Comparison of ENCODE assay signal across 24 cellular contexts in the genomic region with DNA sequence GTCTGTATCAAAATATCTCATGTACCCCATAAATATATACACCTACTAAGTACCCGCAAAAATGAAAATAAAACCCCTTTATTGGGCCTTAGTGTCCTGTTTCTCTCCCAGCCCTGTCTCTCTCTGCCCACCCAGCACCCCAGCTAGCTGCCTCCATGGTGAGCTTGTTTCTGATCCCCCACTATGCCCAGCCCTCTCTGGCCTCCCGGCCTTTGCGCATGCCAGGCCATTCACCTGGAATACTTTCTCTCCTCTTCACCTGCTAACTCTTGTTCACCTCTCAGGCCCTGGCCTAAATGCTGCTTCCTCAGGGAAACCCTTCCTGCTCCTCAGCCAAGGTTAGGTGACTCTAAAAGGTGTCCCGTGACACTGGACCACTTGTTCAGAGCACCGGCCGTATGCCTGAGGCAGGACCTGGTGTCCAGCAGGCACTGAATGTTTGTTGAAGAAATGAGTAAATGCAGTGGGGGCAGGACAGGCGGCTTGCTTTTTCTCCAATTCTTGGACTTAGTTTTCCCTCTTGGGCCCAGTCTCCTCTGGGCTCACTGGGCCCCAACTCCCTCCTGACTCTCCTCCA. TPM values are rescaled to one million over a fixed set of nuclear protein-coding genes. Genes with fewer than 3 reads are reported as not detected.
"Had no signal": no experiment of that assay in that cellular context is flagged by ENCODE, and none has a peak within 500 bp of the region (broad histone marks: within the 10 kb centered on the region; RNA-seq: fewer than 3 reads in every experiment).

No MANE protein-coding gene starts in this region.

- H3K4me1 Mint-ChIP-seq: stimulated activated memory B cell treated with anti-CD40 and anti-IgM and Interleukin-4, amounts not matched to agents 10 μg/mL and 1 μg/mL and 100 μg/mL, for 72 hours had no signal

- DNase-seq: effector memory CD8-positive, alpha-beta T cell; heart right ventricle; hypothalamus; islet precursor cell; mesenchymal stem cell; midbrain; nephron progenitor cell; small intestine; stimulated activated CD4-positive, alpha-beta T cell treated with anti-CD3 and anti-CD28 coated beads, Interleukin-2, amount 100 ng/mL, for 48 hours; stimulated activated CD8-positive, alpha-beta memory T cell treated with anti-CD3 and anti-CD28 coated beads, Interleukin-4, amount 100 ng/mL, for 48 hours; upper lobe of left lung had no signal

- H3K36me3 ChIP-seq: left lung, neutrophil, right atrium auricular region, upper lobe of left lung had no signal

- H3K9me3 ChIP-seq: esophagus muscularis mucosa, gastrocnemius medialis, heart right ventricle, left lung, neutrophil, right atrium auricular region, tibial artery, upper lobe of left lung, vagina had no signal

- H3K4me3 Mint-ChIP-seq: dendritic cell treated with granulocyte-macrophage colony-stimulating factor and Interleukin-4, amounts not matched to agents 40 ng/mL and 50 ng/mL, for 4 days; effector memory CD8-positive, alpha-beta T cell; nephron progenitor cell; stimulated activated memory B cell treated with anti-CD40 and anti-IgM and Interleukin-4, amounts not matched to agents 10 μg/mL and 1 μg/mL and 100 μg/mL, for 72 hours; stimulated activated naive CD8-positive, alpha-beta T cell treated with anti-CD3 and anti-CD28 coated beads, Interleukin-15, Interleukin-2, amounts not matched to agents 100 ng/mL and 50 ng/mL, for 24 hours had no signal

- H3K27me3 ChIP-seq: esophagus muscularis mucosa, gastrocnemius medialis, heart right ventricle, right atrium auricular region, tibial artery, vagina had no signal

- H3K9me3 Mint-ChIP-seq: dendritic cell treated with granulocyte-macrophage colony-stimulating factor and Interleukin-4, amounts not matched to agents 40 ng/mL and 50 ng/mL, for 4 days; effector memory CD8-positive, alpha-beta T cell; nephron progenitor cell; stimulated activated memory B cell treated with anti-CD40 and anti-IgM and Interleukin-4, amounts not matched to agents 10 μg/mL and 1 μg/mL and 100 μg/mL, for 72 hours; stimulated activated naive CD8-positive, alpha-beta T cell treated with anti-CD3 and anti-CD28 coated beads, Interleukin-15, Interleukin-2, amounts not matched to agents 100 ng/mL and 50 ng/mL, for 24 hours had no signal

- H3K4me1 ChIP-seq: gastrocnemius medialis, left lung, right atrium auricular region, vagina had no signal

- H3K27ac Mint-ChIP-seq: dendritic cell treated with granulocyte-macrophage colony-stimulating factor and Interleukin-4, amounts not matched to agents 40 ng/mL and 50 ng/mL, for 4 days; effector memory CD8-positive, alpha-beta T cell; nephron progenitor cell; stimulated activated memory B cell treated with anti-CD40 and anti-IgM and Interleukin-4, amounts not matched to agents 10 μg/mL and 1 μg/mL and 100 μg/mL, for 72 hours; stimulated activated naive CD8-positive, alpha-beta T cell treated with anti-CD3 and anti-CD28 coated beads, Interleukin-15, Interleukin-2, amounts not matched to agents 100 ng/mL and 50 ng/mL, for 24 hours had no signal

- H3K27me3 Mint-ChIP-seq: effector memory CD8-positive, alpha-beta T cell; stimulated activated memory B cell treated with anti-CD40 and anti-IgM and Interleukin-4, amounts not matched to agents 10 μg/mL and 1 μg/mL and 100 μg/mL, for 72 hours had no signal

- H3K36me3 Mint-ChIP-seq: stimulated activated memory B cell treated with anti-CD40 and anti-IgM and Interleukin-4, amounts not matched to agents 10 μg/mL and 1 μg/mL and 100 μg/mL, for 72 hours had no signal

- H3K4me3 ChIP-seq: esophagus muscularis mucosa, gastrocnemius medialis, heart right ventricle, left lung, lung, right atrium auricular region, tibial artery, upper lobe of left lung, vagina had no signal

- H3K27ac ChIP-seq: epithelial cell of prostate, esophagus muscularis mucosa, gastrocnemius medialis, heart right ventricle, left lung, neutrophil, right atrium auricular region, tibial artery, upper lobe of left lung, vagina had no signal

- ATAC-seq: effector memory CD8-positive, alpha-beta T cell; gastrocnemius medialis; heart right ventricle; left lung; stimulated activated memory B cell treated with anti-CD40 and anti-IgM and Interleukin-4, amounts not matched to agents 10 μg/mL and 1 μg/mL and 100 μg/mL, for 72 hours had no signal

RNA-seq across cellular contexts. Expression of a gene that starts 58.5 kb away (rescaled TPM):
- total RNA-seq: fibroblast of villous mesenchyme had no signal
